ENCODE assay signal across 8 cellular contexts in genomic region chr17:66727634-66728570, GRCh38.
DNase-seq lines count a peak whose midpoint lies in the region; ATAC-seq and TF ChIP-seq lines count a peak whose summit lies in the region.

No MANE protein-coding gene starts in this region.

- H3K36me3 ChIP-seq in Panc1 (ENCODE audit: control insufficient read depth, insufficient read depth, low read length) (no peaks in the 10 kb centered on the region), heart left ventricle (no peaks in the 10 kb centered on the region)

- BruUV-seq in Panc1 (replicated peaks; lab: Mats Ljungman, UMichigan) = no TSS peak

- TF ChIP-seq CTCF in LNCAP (IDR thresholded peaks at IDR 0.05) (peak; percentile 79), Panc1 (IDR thresholded peaks at IDR 0.05) (peak; percentile 70), heart left ventricle (IDR thresholded peaks at IDR 0.05) (peak; percentile 24 to 64 (median 50))

- no peak overlapping the region for H3K4me3 ChIP-seq in Panc1 (ENCODE audit: low read depth in 2 of 2, low read length in 2 of 2)
- H3K4me3 ChIP-seq in heart left ventricle = no peak overlapping the region

- intact Hi-C loops in Panc1 (cut with micrococcal nuclease; ENCODE audit: unreplicated experiment) (loop anchor here (5.0 kb wide), 1 partner anchor 179 kb away; no protein-coding TSS in a partner anchor), heart left ventricle (cut with DNase I) (loop anchor here in 6 of 10 donors (5.0 to 10.0 kb wide), 4 partner anchors 179 to 437 kb away; no protein-coding TSS in a partner anchor)

- peak; percentile 82 for ATAC-seq in Panc1
- ATAC-seq in heart left ventricle = peak; percentile 73 to 80 (median 78)
- no peak for ATAC-seq in HG02642 (IDR thresholded peaks at IDR 0.05; ENCODE audit: poor library complexity, unreplicated experiment)

- in situ Hi-C loops in Panc1 (cut with HindIII; ENCODE audit: low pct_unique_long_range_greater_than_20kb, low sequenced_read_pairs) = no loop called here

- H3K27me3 Mint-ChIP-seq in activated naive CD8-positive, alpha-beta T cell treated with anti-CD3 and anti-CD28 coated beads for 36 hours = no peaks in the 10 kb centered on the region

- H3K27me3 ChIP-seq in Panc1 (ENCODE audit: control insufficient read depth, insufficient read depth, low read length) (no peaks in the 10 kb centered on the region), heart left ventricle (no peaks in the 10 kb centered on the region)

- POLR2A ChIA-PET in Panc1 (lab: Charles Lee) = no interaction called here

- H3K9me3 ChIP-seq in Panc1 (ENCODE audit: control insufficient read depth, insufficient read depth, low read depth, low read length) (no peaks in the 10 kb centered on the region), heart left ventricle (no peaks in the 10 kb centered on the region)

- H3K4me3 Mint-ChIP-seq in activated naive CD8-positive, alpha-beta T cell treated with anti-CD3 and anti-CD28 coated beads for 36 hours = no peak overlapping the region

- TF ChIP-seq POLR2A in heart left ventricle (IDR thresholded peaks at IDR 0.05) = no peak

- H3K4me1 Mint-ChIP-seq in activated naive CD8-positive, alpha-beta T cell treated with anti-CD3 and anti-CD28 coated beads for 36 hours = peaks cover 6% of the 10 kb centered on the region

- DNase-seq in C1 segment of cervical spinal cord (lab: John Stamatoyannopoulos, UW) = peak in 10 of 14 donors; percentile 5 to 51 (median 28)
- peak; percentile 38 for DNase-seq in GM19240 (ENCODE audit: insufficient read length, low spot score)
- DNase-seq in Panc1 (ENCODE audit: low read depth, low spot score) = peak; percentile 20
- DNase-seq in activated naive CD8-positive, alpha-beta T cell treated with anti-CD3 and anti-CD28 coated beads for 36 hours = peak; percentile 49
- DNase-seq in heart left ventricle = peak in 4 of 5 donors; percentile 37 to 65 (median 48)
- peak; percentile 36 for DNase-seq in pulmonary artery endothelial cell (ENCODE audit: low read depth, low spot score)

- H3K9me3 Mint-ChIP-seq in activated naive CD8-positive, alpha-beta T cell treated with anti-CD3 and anti-CD28 coated beads for 36 hours = no peaks in the 10 kb centered on the region

- no peak overlapping the region for H3K27ac Mint-ChIP-seq in activated naive CD8-positive, alpha-beta T cell treated with anti-CD3 and anti-CD28 coated beads for 36 hours

- H3K4me1 ChIP-seq in Panc1 (ENCODE audit: control insufficient read depth, insufficient read depth, low read length) (peaks cover 13% of the 10 kb centered on the region), heart left ventricle (peaks cover 0 to 19% (median 11%) of the 10 kb centered on the region in 12 donors)

- CTCF ChIA-PET in Panc1 (lab: Charles Lee) = interaction anchor here (1.0 to 1.8 kb wide), 3 partner anchors 172 to 528 kb away, joined by 3 to 4 read pairs (median 4); no protein-coding TSS in a partner anchor

- WGBS in heart left ventricle, 4 donors = 52 to 64% (median 56%) methylated on average over 13 to 17 of the region's 17 CpGs

- H3K36me3 Mint-ChIP-seq in activated naive CD8-positive, alpha-beta T cell treated with anti-CD3 and anti-CD28 coated beads for 36 hours = peaks cover 8% of the 10 kb centered on the region

- H3K27ac ChIP-seq in Panc1 (ENCODE audit: low read length) = no peak overlapping the region
- no peak overlapping the region for H3K27ac ChIP-seq in heart left ventricle
